Comparison of ENCODE assay signal across 16 cellular contexts in the genomic region with DNA sequence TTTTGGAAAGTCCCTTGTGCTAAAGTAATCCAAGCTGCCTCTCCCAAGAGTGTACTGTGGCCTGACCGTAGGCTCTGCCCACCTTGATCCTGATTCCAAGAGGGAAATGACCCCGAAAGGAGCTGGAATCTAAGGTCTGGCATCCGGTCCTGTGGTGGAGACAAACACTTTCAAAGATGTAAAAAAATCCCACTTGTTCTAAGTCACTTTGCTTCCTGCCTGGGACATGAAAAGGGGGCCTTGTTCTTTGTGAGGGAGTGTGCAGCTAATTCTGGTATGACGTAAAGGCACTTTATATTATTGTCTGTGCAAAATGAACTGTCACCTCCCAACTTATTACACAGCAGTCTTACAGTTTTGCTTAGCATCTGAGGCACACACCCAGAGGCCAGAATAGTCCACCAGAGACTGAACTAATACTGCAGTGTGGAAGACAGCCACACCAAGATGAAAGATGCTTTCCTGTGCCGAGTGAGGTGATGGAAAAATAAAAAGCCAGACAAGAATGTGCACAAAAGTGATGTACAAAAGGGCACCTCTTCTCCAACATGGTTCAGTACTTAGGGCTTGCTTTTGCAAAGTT.
"Had no signal": no experiment of that assay in that cellular context is flagged by ENCODE, and none has a peak within 500 bp of the region (broad histone marks: within the 10 kb centered on the region; RNA-seq: fewer than 3 reads in every experiment).

No MANE protein-coding gene starts in this region.

- H3K9me3 Mint-ChIP-seq: endodermal cell, natural killer cell had no signal

- FAIRE-seq: kidney, small intestine had no signal

- H3K4me2 ChIP-seq: hepatocyte had no signal

- H3K79me2 ChIP-seq: hepatocyte had no signal

- H2AFZ ChIP-seq: hepatocyte had no signal

- H3K4me1 Mint-ChIP-seq: natural killer cell had no signal

- H3K27ac Mint-ChIP-seq: endodermal cell, natural killer cell had no signal

- H3K27me3 ChIP-seq: foreskin keratinocyte, hepatocyte had no signal

- H3K4me1 ChIP-seq: foreskin keratinocyte, psoas muscle had no signal

- H3K27ac ChIP-seq: coronary artery, foreskin keratinocyte, hepatocyte, psoas muscle had no signal

- ATAC-seq: foreskin keratinocyte, left lobe of liver, natural killer cell, psoas muscle had no signal

- H3K4me3 Mint-ChIP-seq: endodermal cell, natural killer cell had no signal

- H3K4me3 ChIP-seq: coronary artery, hepatocyte, psoas muscle had no signal

- H3K9me3 ChIP-seq: psoas muscle had no signal

- DNase-seq: effector CD4-positive, alpha-beta T cell; endodermal cell; erythroblast; foreskin keratinocyte; head of caudate nucleus; kidney; mammary epithelial cell; natural killer cell; psoas muscle; stimulated activated CD4-positive, alpha-beta T cell treated with anti-CD3 and anti-CD28 coated beads, Interleukin-12 subunit alpha, Interleukin-12 subunit beta, amount 100 ng/mL, for 4 hours; stimulated activated naive CD4-positive, alpha-beta T cell treated with Interleukin-2 at 50 U/mL for 16 hours; trophoblast cell had no signal

- H3K36me3 Mint-ChIP-seq: natural killer cell had no signal
